In genomic region chr16:66873685-66874055, GRCh38 we compare ENCODE assay signal across 11 cellular contexts. TPM values are rescaled to one million over a fixed set of nuclear protein-coding genes. Genes with fewer than 3 reads are reported as not detected.
DNase-seq lines count a peak whose midpoint lies in the region; ATAC-seq and TF ChIP-seq lines count a peak whose summit lies in the region.
"Had no signal": no experiment of that assay in that cellular context is flagged by ENCODE, and none has a peak within 500 bp of the region (broad histone marks: within the 10 kb centered on the region; RNA-seq: fewer than 3 reads in every experiment).

No MANE protein-coding gene starts in this region.

- DNase-seq in activated CD4-positive, alpha-beta T cell treated with anti-CD3 and anti-CD28 coated beads, Interleukin-2, amount 10 ng/mL, durations not matched to agents 24 days and 14 days: no peak
- no peak for DNase-seq in activated CD4-positive, alpha-beta T cell treated with anti-CD3 and anti-CD28 coated beads, Interleukin-2, amount 50 U/mL, for 48 hours
- DNase-seq in OCI-M1 (lab: John Stamatoyannopoulos, UW) (peak; percentile 62), stomach (no peak), NCI-H526 treated with DMSO at 0.1 percent for 48 hours (lab: John Stamatoyannopoulos, UW) (no peak), KBM-7 (no peak)
- no peak for DNase-seq in effector memory CD8-positive, alpha-beta T cell
- DNase-seq: NCI-H1417 treated with DMSO at 0.1 percent for 48 hours had no signal

- intact Hi-C loops in activated CD4-positive, alpha-beta T cell treated with anti-CD3 and anti-CD28 coated beads, Interleukin-2, amount 10 ng/mL, durations not matched to agents 24 days and 14 days (cut with micrococcal nuclease): loop anchor here (1.0 to 10.0 kb wide), 6 partner anchors 43 to 465 kb away; partner anchors contain the start of gene NAE1
- intact Hi-C loops in stomach (cut with DNase I; ENCODE audit: low total_unique reads): no loop called here

- no peaks in the 10 kb centered on the region for H3K36me3 Mint-ChIP-seq in activated CD4-positive, alpha-beta T cell treated with anti-CD3 and anti-CD28 coated beads, Interleukin-2, amount 10 ng/mL, durations not matched to agents 24 days and 14 days (ENCODE audit: low read depth)
- peaks cover 10% of the 10 kb centered on the region for H3K36me3 Mint-ChIP-seq in effector memory CD8-positive, alpha-beta T cell (ENCODE audit: insufficient read depth)
- H3K36me3 Mint-ChIP-seq: mesothelial cell of epicardium had no signal

- no peaks in the 10 kb centered on the region for H3K9me3 ChIP-seq in stomach
- H3K9me3 ChIP-seq: psoas muscle had no signal

- H3K27ac ChIP-seq in stomach: peak overlapping the region in 3 of 5 donors; percentile 64 to 75 (median 68)

- in situ Hi-C loops in KBM-7 (cut with MboI; ENCODE audit: low pct_unique_long_range_greater_than_20kb, low sequenced_read_pairs): loop anchor here (25.0 kb wide), 1 partner anchor 461 kb away; no protein-coding TSS in a partner anchor

- TF ChIP-seq CTCF in stomach (IDR thresholded peaks at IDR 0.05): no peak

- H3K4me3 Mint-ChIP-seq in activated CD4-positive, alpha-beta T cell treated with anti-CD3 and anti-CD28 coated beads, Interleukin-2, amount 10 ng/mL, durations not matched to agents 24 days and 14 days: peak overlapping the region; percentile 87
- H3K4me3 Mint-ChIP-seq in effector memory CD8-positive, alpha-beta T cell: peak overlapping the region; percentile 79 to 85

- H3K9me3 Mint-ChIP-seq in activated CD4-positive, alpha-beta T cell treated with anti-CD3 and anti-CD28 coated beads, Interleukin-2, amount 10 ng/mL, durations not matched to agents 24 days and 14 days: no peaks in the 10 kb centered on the region
- no peaks in the 10 kb centered on the region for H3K9me3 Mint-ChIP-seq in effector memory CD8-positive, alpha-beta T cell
- H3K9me3 Mint-ChIP-seq: mesothelial cell of epicardium had no signal

- no peaks in the 10 kb centered on the region for H3K27me3 Mint-ChIP-seq in activated CD4-positive, alpha-beta T cell treated with anti-CD3 and anti-CD28 coated beads, Interleukin-2, amount 10 ng/mL, durations not matched to agents 24 days and 14 days
- H3K27me3 Mint-ChIP-seq in effector memory CD8-positive, alpha-beta T cell: no peaks in the 10 kb centered on the region

- no peak overlapping the region for H3K4me3 ChIP-seq in stomach

- peak overlapping the region; percentile 97 for H3K27ac Mint-ChIP-seq in activated CD4-positive, alpha-beta T cell treated with anti-CD3 and anti-CD28 coated beads, Interleukin-2, amount 10 ng/mL, durations not matched to agents 24 days and 14 days
- H3K27ac Mint-ChIP-seq in effector memory CD8-positive, alpha-beta T cell: peak overlapping the region; percentile 82 to 92

- no peaks in the 10 kb centered on the region for H3K27me3 ChIP-seq in stomach

- peaks cover 53% of the 10 kb centered on the region for H3K4me1 Mint-ChIP-seq in activated CD4-positive, alpha-beta T cell treated with anti-CD3 and anti-CD28 coated beads, Interleukin-2, amount 10 ng/mL, durations not matched to agents 24 days and 14 days
- H3K4me1 Mint-ChIP-seq in effector memory CD8-positive, alpha-beta T cell (ENCODE audit: low read depth in 2 of 2): peaks cover 33 to 37% of the 10 kb centered on the region in 2 donors

- ATAC-seq in effector memory CD8-positive, alpha-beta T cell (replicated peaks): no peak
- ATAC-seq in HG03460 (IDR thresholded peaks at IDR 0.05; ENCODE audit: unreplicated experiment): no peak

- H3K36me3 ChIP-seq in stomach: no peaks in the 10 kb centered on the region

- H3K4me1 ChIP-seq in stomach: peaks cover 7 to 26% (median 13%) of the 10 kb centered on the region in 4 donors

- no peak for TF ChIP-seq POLR2A in stomach (IDR thresholded peaks at IDR 0.05)

- TF ChIP-seq EP300 in stomach (IDR thresholded peaks at IDR 0.05): no peak

RNA-seq across cellular contexts. Expression of gene PDP2, which starts 6.6 kb away (rescaled TPM):
- 48.0 and 51.8 TPM in 2 replicates for total RNA-seq in activated CD4-positive, alpha-beta T cell treated with anti-CD3 and anti-CD28 coated beads, Interleukin-2, amount 10 ng/mL, durations not matched to agents 24 days and 14 days
- total RNA-seq in stomach: 10 to 100 TPM in 1 of 5 donors, 1 to 10 TPM in 4; 4.9 to 96.9 (median 7.5) TPM
- polyA plus RNA-seq in stomach: 1 to 10 TPM; 1.6 to 2.1 (median 1.9) TPM

RNA-seq across cellular contexts. Expression of gene CA7, which starts 29.5 kb away (rescaled TPM):
- total RNA-seq in activated CD4-positive, alpha-beta T cell treated with anti-CD3 and anti-CD28 coated beads, Interleukin-2, amount 10 ng/mL, durations not matched to agents 24 days and 14 days: 0.28 and 0.56 TPM in 2 replicates
- 10 to 100 TPM in 1 of 5 donors, under 1 TPM in 1, not detected in 3; 0.55 to 27.8 TPM for total RNA-seq in stomach
- under 1 TPM in 1 of 3 donors, not detected in 2; 0.10 TPM for polyA plus RNA-seq in stomach
- total RNA-seq: mesothelial cell of epicardium, psoas muscle had no signal

RNA-seq across cellular contexts. Expression of gene NAE1, which starts 42.9 kb away (rescaled TPM):
- total RNA-seq in activated CD4-positive, alpha-beta T cell treated with anti-CD3 and anti-CD28 coated beads, Interleukin-2, amount 10 ng/mL, durations not matched to agents 24 days and 14 days: 118 and 125 TPM in 2 replicates
- total RNA-seq in stomach: 10 to 100 TPM in 4 of 5 donors, 1 to 10 TPM in 1; 4.5 to 72.1 (median 16.9) TPM
- polyA plus RNA-seq in stomach: 10 to 100 TPM; 25.6 to 40.8 (median 32.0) TPM

RNA-seq across cellular contexts. Expression of gene CDH16, which starts 45.0 kb away (rescaled TPM):
- total RNA-seq in activated CD4-positive, alpha-beta T cell treated with anti-CD3 and anti-CD28 coated beads, Interleukin-2, amount 10 ng/mL, durations not matched to agents 24 days and 14 days: not detected in 2 replicates
- total RNA-seq in stomach: 1 to 10 TPM in 1 of 5 donors, under 1 TPM in 1, not detected in 3; 0.14 to 1.1 TPM
- polyA plus RNA-seq in stomach: 1 to 10 TPM in 1 of 3 donors, not detected in 2; 2.3 TPM
- total RNA-seq: mesothelial cell of epicardium had no signal

RNA-seq across cellular contexts. Expression of gene RRAD, which starts 51.7 kb away (rescaled TPM):
- total RNA-seq in activated CD4-positive, alpha-beta T cell treated with anti-CD3 and anti-CD28 coated beads, Interleukin-2, amount 10 ng/mL, durations not matched to agents 24 days and 14 days: 1.3 TPM in 2 replicates
- 10 to 100 TPM in 2 of 5 donors, 1 to 10 TPM in 3; 1.0 to 39.7 (median 3.6) TPM for total RNA-seq in stomach
- polyA plus RNA-seq in stomach: 10 to 100 TPM in 1 of 3 donors, 1 to 10 TPM in 2; 2.9 to 37.8 (median 3.4) TPM
